Comparison of ENCODE assay signal across 1 cellular context in the genomic region with DNA sequence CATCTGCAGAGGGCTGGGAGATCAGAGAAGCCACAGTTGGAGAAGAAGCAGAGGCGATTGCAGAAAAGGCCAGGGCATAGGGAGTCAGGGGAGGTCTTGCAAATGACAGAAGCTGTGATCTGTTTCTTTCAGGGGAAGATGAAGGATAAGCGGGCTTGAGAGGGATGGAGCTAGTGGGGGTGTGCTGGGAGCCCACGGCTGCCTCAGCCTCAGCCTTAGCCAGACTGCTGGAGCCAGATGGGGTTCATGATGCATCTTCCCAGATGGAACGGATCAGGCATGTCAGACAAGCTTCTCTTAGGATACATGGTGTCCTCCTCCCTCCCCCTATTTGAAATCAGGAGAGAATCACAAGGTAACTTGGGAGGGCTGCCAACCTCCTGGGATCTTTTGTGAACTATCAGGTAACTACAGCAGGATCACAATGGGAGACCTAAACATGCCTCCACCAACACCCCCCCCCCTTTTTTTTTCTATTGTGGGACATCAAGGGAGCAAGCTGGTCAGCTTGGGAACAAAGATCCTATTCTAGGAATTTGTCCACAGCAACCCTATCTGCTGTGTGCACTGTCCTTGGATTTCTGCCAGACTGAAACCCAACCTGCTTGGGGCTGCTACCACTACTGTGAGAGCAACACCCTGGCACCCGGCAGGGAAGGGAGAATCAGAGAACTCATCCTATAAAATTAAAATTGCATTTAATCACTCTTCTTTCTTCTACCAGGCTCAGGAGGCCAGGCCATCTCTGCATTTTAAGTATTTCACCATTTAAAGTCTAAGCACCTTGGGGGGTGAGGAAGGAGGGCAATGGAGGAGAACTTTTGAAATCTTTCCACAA.
TF ChIP-seq lines count a peak whose summit lies in the region.

No MANE protein-coding gene starts in this region.

TF ChIP-seq in WTC11, 78 proteins besides CTCF, POLR2A, EP300 and RAD21 (continued from another document):
- TF ChIP-seq, protein P1, sequence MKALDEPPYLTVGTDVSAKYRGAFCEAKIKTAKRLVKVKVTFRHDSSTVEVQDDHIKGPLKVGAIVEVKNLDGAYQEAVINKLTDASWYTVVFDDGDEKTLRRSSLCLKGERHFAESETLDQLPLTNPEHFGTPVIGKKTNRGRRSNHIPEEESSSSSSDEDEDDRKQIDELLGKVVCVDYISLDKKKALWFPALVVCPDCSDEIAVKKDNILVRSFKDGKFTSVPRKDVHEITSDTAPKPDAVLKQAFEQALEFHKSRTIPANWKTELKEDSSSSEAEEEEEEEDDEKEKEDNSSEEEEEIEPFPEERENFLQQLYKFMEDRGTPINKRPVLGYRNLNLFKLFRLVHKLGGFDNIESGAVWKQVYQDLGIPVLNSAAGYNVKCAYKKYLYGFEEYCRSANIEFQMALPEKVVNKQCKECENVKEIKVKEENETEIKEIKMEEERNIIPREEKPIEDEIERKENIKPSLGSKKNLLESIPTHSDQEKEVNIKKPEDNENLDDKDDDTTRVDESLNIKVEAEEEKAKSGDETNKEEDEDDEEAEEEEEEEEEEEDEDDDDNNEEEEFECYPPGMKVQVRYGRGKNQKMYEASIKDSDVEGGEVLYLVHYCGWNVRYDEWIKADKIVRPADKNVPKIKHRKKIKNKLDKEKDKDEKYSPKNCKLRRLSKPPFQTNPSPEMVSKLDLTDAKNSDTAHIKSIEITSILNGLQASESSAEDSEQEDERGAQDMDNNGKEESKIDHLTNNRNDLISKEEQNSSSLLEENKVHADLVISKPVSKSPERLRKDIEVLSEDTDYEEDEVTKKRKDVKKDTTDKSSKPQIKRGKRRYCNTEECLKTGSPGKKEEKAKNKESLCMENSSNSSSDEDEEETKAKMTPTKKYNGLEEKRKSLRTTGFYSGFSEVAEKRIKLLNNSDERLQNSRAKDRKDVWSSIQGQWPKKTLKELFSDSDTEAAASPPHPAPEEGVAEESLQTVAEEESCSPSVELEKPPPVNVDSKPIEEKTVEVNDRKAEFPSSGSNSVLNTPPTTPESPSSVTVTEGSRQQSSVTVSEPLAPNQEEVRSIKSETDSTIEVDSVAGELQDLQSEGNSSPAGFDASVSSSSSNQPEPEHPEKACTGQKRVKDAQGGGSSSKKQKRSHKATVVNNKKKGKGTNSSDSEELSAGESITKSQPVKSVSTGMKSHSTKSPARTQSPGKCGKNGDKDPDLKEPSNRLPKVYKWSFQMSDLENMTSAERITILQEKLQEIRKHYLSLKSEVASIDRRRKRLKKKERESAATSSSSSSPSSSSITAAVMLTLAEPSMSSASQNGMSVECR (CRISPR knock-in tag; IDR thresholded peaks at IDR 0.05; ENCODE audit: borderline replicate concordance), result no peak
- no peak for TF ChIP-seq ETV6 (CRISPR knock-in tag; IDR thresholded peaks at IDR 0.05)
TF ChIP-seq in WTC11: peak in this region for 0.
